Comparison of ENCODE assay signal across 22 cellular contexts in genomic region chr18:79299711-79300110, GRCh38.
"Had no signal": no experiment of that assay in that cellular context is flagged by ENCODE, and none has a peak within 500 bp of the region (broad histone marks: within the 10 kb centered on the region; RNA-seq: fewer than 3 reads in every experiment).

No MANE protein-coding gene starts in this region.

- H3K27ac ChIP-seq: ascending aorta, brain microvascular endothelial cell, esophagus muscularis mucosa, parathyroid adenoma, testis had no signal

- H3K36me3 ChIP-seq: brain microvascular endothelial cell had no signal

- H3K4me1 ChIP-seq: ascending aorta, esophagus muscularis mucosa, parathyroid adenoma, testis had no signal

- DNase-seq: activated CD4-positive, alpha-beta memory T cell treated with anti-CD3 and anti-CD28 coated beads, Interleukin-2, amount 10 ng/mL, durations not matched to agents 7 days and 5 days; activated CD4-positive, alpha-beta T cell treated with anti-CD3 and anti-CD28 coated beads for 48 hours; activated effector memory CD4-positive, alpha-beta T cell treated with anti-CD3 and anti-CD28 coated beads, Interleukin-2, amount 50 U/mL, for 16 hours; brain microvascular endothelial cell; central memory CD4-positive, alpha-beta T cell; effector memory CD8-positive, alpha-beta T cell; left colon; small intestine; stimulated activated CD4-positive, alpha-beta T cell treated with anti-CD3 and anti-CD28 coated beads, Interleukin-2, amount 100 ng/mL, for 24 hours; stimulated activated naive CD8-positive, alpha-beta T cell treated with anti-CD3 and anti-CD28 coated beads, Interleukin-15, amount 100 ng/mL, for 72 hours; T-helper 1 cell; T-helper 9 cell; testis had no signal

- H3K4me3 ChIP-seq: ascending aorta, esophagus muscularis mucosa, testis had no signal

- H3K9me3 Mint-ChIP-seq: activated CD4-positive, alpha-beta memory T cell treated with anti-CD3 and anti-CD28 coated beads, Interleukin-2, amount 10 ng/mL, durations not matched to agents 7 days and 5 days; activated naive CD4-positive, alpha-beta T cell treated with anti-CD3 and anti-CD28 coated beads, Interleukin-2, amount 50 U/mL, for 24 hours; effector memory CD8-positive, alpha-beta T cell; memory B cell; nephron; stimulated activated effector memory CD8-positive, alpha-beta T cell treated with anti-CD3 and anti-CD28 coated beads, Interleukin-12 subunit alpha, Interleukin-12 subunit beta, amount 100 ng/mL, for 72 hours; stimulated activated naive CD8-positive, alpha-beta T cell treated with anti-CD3 and anti-CD28 coated beads, Interleukin-15, amount 100 ng/mL, for 72 hours; type B pancreatic cell had no signal

- H3K27ac Mint-ChIP-seq: activated CD4-positive, alpha-beta memory T cell treated with anti-CD3 and anti-CD28 coated beads, Interleukin-2, amount 10 ng/mL, durations not matched to agents 7 days and 5 days; activated naive CD4-positive, alpha-beta T cell treated with anti-CD3 and anti-CD28 coated beads, Interleukin-2, amount 50 U/mL, for 24 hours; memory B cell; nephron; type B pancreatic cell had no signal

- H3K9me3 ChIP-seq: ascending aorta, esophagus muscularis mucosa, testis had no signal

- ATAC-seq: effector memory CD8-positive, alpha-beta T cell; left colon; sciatic nerve; stimulated activated effector memory CD8-positive, alpha-beta T cell treated with anti-CD3 and anti-CD28 coated beads, Interleukin-12 subunit alpha, Interleukin-12 subunit beta, amount 100 ng/mL, for 72 hours; stimulated activated naive CD8-positive, alpha-beta T cell treated with anti-CD3 and anti-CD28 coated beads, Interleukin-15, amount 100 ng/mL, for 72 hours had no signal

- H3K27me3 Mint-ChIP-seq: activated CD4-positive, alpha-beta memory T cell treated with anti-CD3 and anti-CD28 coated beads, Interleukin-2, amount 10 ng/mL, durations not matched to agents 7 days and 5 days; activated naive CD4-positive, alpha-beta T cell treated with anti-CD3 and anti-CD28 coated beads, Interleukin-2, amount 50 U/mL, for 24 hours; effector memory CD8-positive, alpha-beta T cell; memory B cell; stimulated activated naive CD8-positive, alpha-beta T cell treated with anti-CD3 and anti-CD28 coated beads, Interleukin-15, amount 100 ng/mL, for 72 hours; type B pancreatic cell had no signal

- H3K9ac ChIP-seq: parathyroid adenoma had no signal

- H3K4me1 Mint-ChIP-seq: activated CD4-positive, alpha-beta memory T cell treated with anti-CD3 and anti-CD28 coated beads, Interleukin-2, amount 10 ng/mL, durations not matched to agents 7 days and 5 days; activated naive CD4-positive, alpha-beta T cell treated with anti-CD3 and anti-CD28 coated beads, Interleukin-2, amount 50 U/mL, for 24 hours; memory B cell; nephron; stimulated activated effector memory CD8-positive, alpha-beta T cell treated with anti-CD3 and anti-CD28 coated beads, Interleukin-12 subunit alpha, Interleukin-12 subunit beta, amount 100 ng/mL, for 72 hours; stimulated activated naive CD8-positive, alpha-beta T cell treated with anti-CD3 and anti-CD28 coated beads, Interleukin-15, amount 100 ng/mL, for 72 hours had no signal

- H3K4me3 Mint-ChIP-seq: activated CD4-positive, alpha-beta memory T cell treated with anti-CD3 and anti-CD28 coated beads, Interleukin-2, amount 10 ng/mL, durations not matched to agents 7 days and 5 days; activated naive CD4-positive, alpha-beta T cell treated with anti-CD3 and anti-CD28 coated beads, Interleukin-2, amount 50 U/mL, for 24 hours; memory B cell; nephron; stimulated activated effector memory CD8-positive, alpha-beta T cell treated with anti-CD3 and anti-CD28 coated beads, Interleukin-12 subunit alpha, Interleukin-12 subunit beta, amount 100 ng/mL, for 72 hours; stimulated activated naive CD8-positive, alpha-beta T cell treated with anti-CD3 and anti-CD28 coated beads, Interleukin-15, amount 100 ng/mL, for 72 hours; type B pancreatic cell had no signal

- H3K27me3 ChIP-seq: ascending aorta, brain microvascular endothelial cell, esophagus muscularis mucosa, testis had no signal

- H2AFZ ChIP-seq: parathyroid adenoma had no signal
